Comparison of ENCODE assay signal across 1 cellular context in the genomic region with DNA sequence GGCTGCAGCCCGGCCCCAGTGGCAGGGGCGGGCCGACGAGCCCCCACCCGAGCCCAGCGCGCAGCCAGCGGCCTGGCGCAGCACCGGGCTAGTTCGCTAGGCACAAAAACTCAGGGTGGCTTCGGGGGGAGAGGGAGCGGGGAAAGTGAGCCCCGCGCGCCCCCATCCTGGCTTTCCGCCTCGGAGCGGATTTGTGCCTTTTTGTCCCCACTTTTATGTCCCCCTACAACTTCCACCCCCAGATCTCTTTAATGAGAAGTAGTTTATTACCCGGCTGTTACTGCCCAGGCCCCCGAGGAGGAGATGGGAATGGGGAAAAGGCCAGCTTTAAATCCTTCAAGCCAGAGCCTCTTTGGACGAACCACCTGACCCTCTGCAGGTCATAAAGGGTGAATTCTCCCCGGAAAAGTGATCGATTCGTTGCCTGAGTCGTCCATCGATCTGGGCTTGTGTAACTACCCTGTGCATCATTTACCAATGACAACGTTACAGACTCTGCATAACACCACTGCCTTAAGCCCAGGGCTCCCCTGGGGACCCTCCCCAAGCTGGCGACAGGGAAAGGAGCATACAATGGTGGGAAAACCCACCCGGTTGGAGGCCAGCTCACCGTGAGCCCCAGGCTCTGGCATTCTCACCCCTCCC.
TF ChIP-seq lines count a peak whose summit lies in the region.

No MANE protein-coding gene starts in this region.

TF ChIP-seq in WTC11, 78 proteins besides CTCF, POLR2A, EP300 and RAD21 (continued from another document):
- TF ChIP-seq ZNF263 (CRISPR knock-in tag; IDR thresholded peaks at IDR 0.05; ENCODE audit: low read depth) (no peak), GTF2I (CRISPR knock-in tag; conservative IDR thresholded peaks at IDR 0.05) (no peak)
